11 cellular contexts compared by ENCODE assay signal in the genomic region with DNA sequence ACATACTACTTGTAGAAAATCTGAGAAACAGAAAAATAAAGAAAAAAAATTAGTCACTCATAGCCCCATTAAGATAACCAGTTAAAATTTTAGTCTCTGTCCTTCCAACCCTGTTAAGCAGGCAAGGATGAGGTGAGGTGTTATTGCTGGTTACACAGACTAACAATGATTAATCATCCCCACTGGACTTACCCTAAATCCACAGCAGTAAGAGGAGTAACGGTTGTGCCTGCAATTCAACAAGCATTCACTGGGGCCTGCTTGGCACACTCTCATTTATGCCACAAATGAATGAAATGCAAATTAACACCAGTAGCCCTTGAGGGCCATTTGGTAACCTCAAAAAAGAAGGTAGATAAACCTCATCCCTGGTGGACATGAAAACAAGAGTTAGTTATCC. TPM values are rescaled to one million over a fixed set of nuclear protein-coding genes. Genes with fewer than 3 reads are reported as not detected.
DNase-seq lines count a peak whose midpoint lies in the region; ATAC-seq and TF ChIP-seq lines count a peak whose summit lies in the region.
"Had no signal": no experiment of that assay in that cellular context is flagged by ENCODE, and none has a peak within 500 bp of the region (broad histone marks: within the 10 kb centered on the region; RNA-seq: fewer than 3 reads in every experiment).

No MANE protein-coding gene starts in this region.

- no peaks in the 10 kb centered on the region for H3K9me2 ChIP-seq in OCI-LY1 (ENCODE audit: low read depth, low read length)

- H3K9ac ChIP-seq in OCI-LY1 (ENCODE audit: low read length) (no peak overlapping the region), iPS-20b (ENCODE audit: low read depth, low read length) (peak overlapping the region; percentile 7; the same call in 1 of the 2 replicates)

- no peaks in the 10 kb centered on the region for H3K27me3 ChIP-seq in OCI-LY1 (ENCODE audit: insufficient read depth, low read length)
- no peaks in the 10 kb centered on the region for H3K27me3 ChIP-seq in iPS-20b (ENCODE audit: insufficient read depth, low read length)
- H3K27me3 ChIP-seq in prostate gland (replicated peaks; ENCODE audit: insufficient read depth), result no peaks in the 10 kb centered on the region

- H2AFZ ChIP-seq in OCI-LY1 (ENCODE audit: low read length), result no peak overlapping the region

- no peak for DNase-seq in prostate gland (ENCODE audit: low spot score)
- DNase-seq in SW480 (ENCODE audit: low spot score), result no peak
- no peak for DNase-seq in activated CD4-positive, alpha-beta T cell treated with anti-CD3 and anti-CD28 coated beads for 1 hour
- DNase-seq: NCI-H345, substantia nigra had no signal

- H3K27ac ChIP-seq in OCI-LY1 (ENCODE audit: low read depth, low read length, poor library complexity, severe bottlenecking) (peak overlapping the region; percentile 4), iPS-20b (ENCODE audit: low read length) (no peak overlapping the region), prostate gland (no peak overlapping the region)

- peaks cover 58% of the 10 kb centered on the region for H3K4me1 ChIP-seq in OCI-LY1 (ENCODE audit: insufficient read depth, low read length, severe bottlenecking)
- H3K4me1 ChIP-seq in iPS-20b (ENCODE audit: insufficient read depth, low read length), result peaks cover 31% of the 10 kb centered on the region; the same call in 1 of the 2 replicates
- no peaks in the 10 kb centered on the region for H3K4me1 ChIP-seq in prostate gland (replicated peaks)

- WGBS in prostate gland, result 53% methylated on average over 1 of the region's 1 CpG

- peaks cover 29% of the 10 kb centered on the region; the same call in 1 of the 2 replicates for H3K36me3 ChIP-seq in OCI-LY1 (ENCODE audit: insufficient read depth, low read length)
- H3K36me3 ChIP-seq in iPS-20b (ENCODE audit: insufficient read depth, low read depth, low read length), result peaks cover 21% of the 10 kb centered on the region
- no peaks in the 10 kb centered on the region for H3K36me3 ChIP-seq in prostate gland

- H3K79me2 ChIP-seq in OCI-LY1 (ENCODE audit: insufficient read depth, low read length), result peaks cover 57% of the 10 kb centered on the region

- ATAC-seq in GM21786 (IDR thresholded peaks at IDR 0.05; ENCODE audit: unreplicated experiment) (peak; percentile 60), HG03520 (IDR thresholded peaks at IDR 0.05; ENCODE audit: unreplicated experiment) (no peak)

- H3K4me2 ChIP-seq in OCI-LY1 (ENCODE audit: low read length), result peak overlapping the region; percentile 19; the same call in 1 of the 2 replicates

- no peak for TF ChIP-seq POLR2A in prostate gland (IDR thresholded peaks at IDR 0.05)

- H3F3A ChIP-seq in OCI-LY1 (ENCODE audit: insufficient read depth, low read length), result no peaks in the 10 kb centered on the region

- TF ChIP-seq CTCF in OCI-LY1 (IDR thresholded peaks at IDR 0.05; ENCODE audit: low read length) (no peak), prostate gland (IDR thresholded peaks at IDR 0.05) (no peak)

- H3K4me3 ChIP-seq in GM08714 (ENCODE audit: low read length) (peak overlapping the region; percentile 44; the same call in 1 of the 2 replicates), OCI-LY1 (ENCODE audit: low read depth, low read length, poor library complexity, severe bottlenecking) (no peak overlapping the region), iPS-20b (ENCODE audit: low read length) (no peak overlapping the region), prostate gland (no peak overlapping the region)
- H3K4me3 ChIP-seq: skin epidermis had no signal

- H3K9me3 ChIP-seq in OCI-LY1 (ENCODE audit: low read length) (no peaks in the 10 kb centered on the region), iPS-20b (ENCODE audit: insufficient read depth, low read depth, low read length) (no peaks in the 10 kb centered on the region), prostate gland (no peaks in the 10 kb centered on the region)

- intact Hi-C loops in prostate gland (cut with DNase I), result no loop called here

- H4K20me1 ChIP-seq in OCI-LY1 (ENCODE audit: insufficient read depth, low read length), result no peaks in the 10 kb centered on the region

RNA-seq across cellular contexts. Expression of a gene that starts 8.0 kb away (rescaled TPM):
- total RNA-seq in prostate gland, result 10 to 100 TPM; 13.7 to 40.4 TPM
